9 cellular contexts compared by ENCODE assay signal in the genomic region with DNA sequence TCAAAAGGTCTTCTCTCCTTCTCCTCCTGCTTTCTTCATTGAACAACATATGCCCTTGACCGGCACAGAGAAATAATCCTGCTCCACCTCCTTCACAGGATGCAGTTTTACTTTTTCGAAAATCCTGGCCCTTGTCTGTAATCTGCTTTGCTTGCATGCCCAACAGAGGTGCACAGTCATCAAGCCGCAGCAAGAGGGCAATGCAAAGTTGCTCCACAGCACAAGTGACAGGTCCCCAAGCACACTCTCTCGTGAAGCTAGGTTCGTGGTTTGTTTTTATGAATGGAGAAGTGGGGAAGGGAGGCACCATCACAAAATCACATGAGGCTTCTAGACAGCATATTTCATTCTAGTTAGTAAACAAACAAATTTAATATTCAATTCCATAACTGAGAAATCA.
DNase-seq lines count a peak whose midpoint lies in the region; ATAC-seq, FAIRE-seq and TF ChIP-seq lines count a peak whose summit lies in the region.
"Had no signal": no experiment of that assay in that cellular context is flagged by ENCODE, and none has a peak within 500 bp of the region (broad histone marks: within the 10 kb centered on the region; RNA-seq: fewer than 3 reads in every experiment).

No MANE protein-coding gene starts in this region.

- H3K36me3 Mint-ChIP-seq in stimulated activated naive B cell treated with anti-CD40 and anti-IgM and Interleukin-4, amounts not matched to agents 10 μg/mL and 1 μg/mL and 100 μg/mL, for 72 hours = peaks cover 2 to 8% of the 10 kb centered on the region in 2 donors

- TF ChIP-seq EP300 in HepG2 (IDR thresholded peaks at IDR 0.05; ENCODE audit: low read depth in 2 of 2, low read length in 2 of 2) = no peak
- TF ChIP-seq EP300 in HepG2 (CRISPR knock-in tag; IDR thresholded peaks at IDR 0.05; ENCODE audit: borderline replicate concordance) = no peak

- ATAC-seq in HepG2 (peak; percentile 47; the same call in 1 of the 3 replicates), right lobe of liver (no peak), HG02642 (IDR thresholded peaks at IDR 0.05; ENCODE audit: poor library complexity, unreplicated experiment) (peak; percentile 73), HG03469 (IDR thresholded peaks at IDR 0.05; ENCODE audit: unreplicated experiment) (no peak)
- peak; percentile 41 to 48 for ATAC-seq in stimulated activated naive B cell treated with anti-CD40 and anti-IgM and Interleukin-4, amounts not matched to agents 10 μg/mL and 1 μg/mL and 100 μg/mL, for 72 hours (replicated peaks)

- peaks cover 2 to 7% of the 10 kb centered on the region in 2 donors for H3K4me1 Mint-ChIP-seq in stimulated activated naive B cell treated with anti-CD40 and anti-IgM and Interleukin-4, amounts not matched to agents 10 μg/mL and 1 μg/mL and 100 μg/mL, for 72 hours

- H3K27me3 ChIP-seq in HepG2 (ENCODE audit: control insufficient read depth in 1 of 2, insufficient read depth in 2 of 2, low read length in 2 of 2) = no peaks in the 10 kb centered on the region
- H3K27me3 ChIP-seq in right lobe of liver = no peaks in the 10 kb centered on the region
- H3K27me3 ChIP-seq in right atrium auricular region = no peaks in the 10 kb centered on the region

- TF ChIP-seq POLR2A in HepG2 (IDR thresholded peaks at IDR 0.05; ENCODE audit: insufficient read depth in 1 of 2, low read depth in 2 of 2, low read length in 2 of 2) (no peak), right lobe of liver (IDR thresholded peaks at IDR 0.05) (no peak)

- H4K20me1 ChIP-seq in HepG2 (ENCODE audit: insufficient read depth, low read length) = no peaks in the 10 kb centered on the region

- no peaks in the 10 kb centered on the region for H3K9me3 Mint-ChIP-seq in stimulated activated naive B cell treated with anti-CD40 and anti-IgM and Interleukin-4, amounts not matched to agents 10 μg/mL and 1 μg/mL and 100 μg/mL, for 72 hours

- no TSS peak for BruUV-seq in HepG2 (replicated peaks; lab: Mats Ljungman, UMichigan)

- H3K9ac ChIP-seq in HepG2 (ENCODE audit: insufficient read depth, low read depth, low read length) = no peak overlapping the region

- H3K4me2 ChIP-seq in HepG2 (ENCODE audit: low read depth, low read length) = no peak overlapping the region

- FAIRE-seq in HepG2 (lab: Jason Lieb, UNC) = no peak
- FAIRE-seq: G401.6 had no signal

- H3K79me2 ChIP-seq in HepG2 (ENCODE audit: insufficient read depth, low read length) = no peaks in the 10 kb centered on the region

- H3K27ac ChIP-seq in HepG2 (ENCODE audit: extremely low read length, insufficient read depth, low read length) (no peak overlapping the region), right lobe of liver (no peak overlapping the region), right atrium auricular region (no peak overlapping the region)

- H3K4me1 ChIP-seq in HepG2 (ENCODE audit: insufficient read depth, low read length) (no peaks in the 10 kb centered on the region), right lobe of liver (no peaks in the 10 kb centered on the region), right atrium auricular region (no peaks in the 10 kb centered on the region)

- POLR2A ChIA-PET in HepG2 (lab: Yijun Ruan, JAX) = no interaction called here

- H3K9me3 ChIP-seq in HepG2 (ENCODE audit: low read length) (no peaks in the 10 kb centered on the region), right lobe of liver (no peaks in the 10 kb centered on the region), right atrium auricular region (no peaks in the 10 kb centered on the region)

- CTCF ChIA-PET in HepG2 (lab: Yijun Ruan, JAX; ENCODE audit: low intra/inter-chr PET ratio, low total read pairs) = no interaction called here

- TF ChIP-seq CTCF in HepG2 (CRISPR knock-in tag; IDR thresholded peaks at IDR 0.05) (0 out of 2 replicates have a peak, but pooled peaks have one; percentile 6), right lobe of liver (IDR thresholded peaks at IDR 0.05) (no peak), right atrium auricular region (IDR thresholded peaks at IDR 0.05) (peak in 1 of 2 donors; percentile 19)

- no peaks in the 10 kb centered on the region for H3K27me3 Mint-ChIP-seq in stimulated activated naive B cell treated with anti-CD40 and anti-IgM and Interleukin-4, amounts not matched to agents 10 μg/mL and 1 μg/mL and 100 μg/mL, for 72 hours

- H3K36me3 ChIP-seq in HepG2 (replicated peaks in 1 of 2; ENCODE audit: control insufficient read depth in 1 of 2, insufficient read depth in 2 of 2, low read length in 2 of 2) (no peaks in the 10 kb centered on the region), right lobe of liver (no peaks in the 10 kb centered on the region), right atrium auricular region (no peaks in the 10 kb centered on the region)

- DNase-seq in HepG2 (ENCODE audit: low spot score) (no peak), right lobe of liver (no peak), NCI-H82 (lab: John Stamatoyannopoulos, UW) (peak; percentile 79), activated gamma-delta T cell (lab: John Stamatoyannopoulos, UW) (no peak), right atrium auricular region (ENCODE audit: low spot score) (no peak)
- DNase-seq in stimulated activated naive B cell treated with anti-CD40 and anti-IgM and Interleukin-4, amounts not matched to agents 10 μg/mL and 1 μg/mL and 100 μg/mL, for 72 hours = no peak

- H3K4me3 ChIP-seq in HepG2 (replicated peaks in 1 of 3; ENCODE audit: insufficient read depth in 1 of 3, low read depth in 2 of 3, low read length in 3 of 3) (no peak overlapping the region), right lobe of liver (no peak overlapping the region), right atrium auricular region (no peak overlapping the region)

- intact Hi-C loops in HepG2 (cut with micrococcal nuclease; ENCODE audit: unreplicated experiment) (no loop called here), right lobe of liver (cut with DNase I) (no loop called here)

- TF ChIP-seq RAD21 in HepG2 (CRISPR knock-in tag; IDR thresholded peaks at IDR 0.05) = no peak

- WGBS in HepG2 (ENCODE audit: low lambda C conversion rate) = 0% methylated on average over 5 of the region's 5 CpGs
- WGBS in right lobe of liver (ENCODE audit: insufficient coverage, low coverage, low lambda C conversion rate, missing lambda C conversion rate) = 43% methylated on average over 5 of the region's 5 CpGs

- H2AFZ ChIP-seq in HepG2 (ENCODE audit: low read length) = no peak overlapping the region

- H3K27ac Mint-ChIP-seq in stimulated activated naive B cell treated with anti-CD40 and anti-IgM and Interleukin-4, amounts not matched to agents 10 μg/mL and 1 μg/mL and 100 μg/mL, for 72 hours = no peak overlapping the region

- H3K4me3 Mint-ChIP-seq in stimulated activated naive B cell treated with anti-CD40 and anti-IgM and Interleukin-4, amounts not matched to agents 10 μg/mL and 1 μg/mL and 100 μg/mL, for 72 hours = no peak overlapping the region

- in situ Hi-C loops in HepG2 (cut with HindIII; ENCODE audit: extremely low pct_ligation_motif_present, low pct_unique_long_range_greater_than_20kb) = no loop called here

TF ChIP-seq in HepG2, 621 proteins besides CTCF, POLR2A, EP300 and RAD21:
- TF ChIP-seq ZNF614 (CRISPR knock-in tag; IDR thresholded peaks at IDR 0.05; ENCODE audit: borderline replicate concordance) (no peak), HDAC1 (CRISPR knock-in tag; IDR thresholded peaks at IDR 0.05) (no peak), IKZF1 (IDR thresholded peaks at IDR 0.05) (no peak), TEAD3 (CRISPR knock-in tag; optimal IDR thresholded peaks at IDR 0.05; ENCODE audit: borderline replicate concordance) (no peak), ZZZ3 (CRISPR knock-in tag; IDR thresholded peaks at IDR 0.05; ENCODE audit: borderline replicate concordance) (no peak), MLLT10 (CRISPR knock-in tag; IDR thresholded peaks at IDR 0.05) (no peak)
- TF ChIP-seq, protein P1, sequence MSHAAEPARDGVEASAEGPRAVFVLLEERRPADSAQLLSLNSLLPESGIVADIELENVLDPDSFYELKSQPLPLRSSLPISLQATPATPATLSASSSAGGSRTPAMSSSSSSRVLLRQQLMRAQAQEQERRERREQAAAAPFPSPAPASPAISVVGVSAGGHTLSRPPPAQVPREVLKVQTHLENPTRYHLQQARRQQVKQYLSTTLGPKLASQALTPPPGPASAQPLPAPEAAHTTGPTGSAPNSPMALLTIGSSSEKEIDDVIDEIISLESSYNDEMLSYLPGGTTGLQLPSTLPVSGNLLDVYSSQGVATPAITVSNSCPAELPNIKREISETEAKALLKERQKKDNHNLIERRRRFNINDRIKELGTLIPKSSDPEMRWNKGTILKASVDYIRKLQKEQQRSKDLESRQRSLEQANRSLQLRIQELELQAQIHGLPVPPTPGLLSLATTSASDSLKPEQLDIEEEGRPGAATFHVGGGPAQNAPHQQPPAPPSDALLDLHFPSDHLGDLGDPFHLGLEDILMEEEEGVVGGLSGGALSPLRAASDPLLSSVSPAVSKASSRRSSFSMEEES (CRISPR knock-in tag; IDR thresholded peaks at IDR 0.05) = no peak

Comparison
In these comparisons a context has a peak if more than half of its experiments do, and no peak if none do; other contexts are left out.
1. ATAC-seq: peak in HepG2 (single experiment), HG02642 (single experiment) and stimulated activated naive B cell treated with anti-CD40 and anti-IgM and Interleukin-4, amounts not matched to agents 10 μg/mL and 1 μg/mL and 100 μg/mL, for 72 hours (2 of 2); none in right lobe of liver (0 of 4) and HG03469 (single experiment).